In the genomic region with DNA sequence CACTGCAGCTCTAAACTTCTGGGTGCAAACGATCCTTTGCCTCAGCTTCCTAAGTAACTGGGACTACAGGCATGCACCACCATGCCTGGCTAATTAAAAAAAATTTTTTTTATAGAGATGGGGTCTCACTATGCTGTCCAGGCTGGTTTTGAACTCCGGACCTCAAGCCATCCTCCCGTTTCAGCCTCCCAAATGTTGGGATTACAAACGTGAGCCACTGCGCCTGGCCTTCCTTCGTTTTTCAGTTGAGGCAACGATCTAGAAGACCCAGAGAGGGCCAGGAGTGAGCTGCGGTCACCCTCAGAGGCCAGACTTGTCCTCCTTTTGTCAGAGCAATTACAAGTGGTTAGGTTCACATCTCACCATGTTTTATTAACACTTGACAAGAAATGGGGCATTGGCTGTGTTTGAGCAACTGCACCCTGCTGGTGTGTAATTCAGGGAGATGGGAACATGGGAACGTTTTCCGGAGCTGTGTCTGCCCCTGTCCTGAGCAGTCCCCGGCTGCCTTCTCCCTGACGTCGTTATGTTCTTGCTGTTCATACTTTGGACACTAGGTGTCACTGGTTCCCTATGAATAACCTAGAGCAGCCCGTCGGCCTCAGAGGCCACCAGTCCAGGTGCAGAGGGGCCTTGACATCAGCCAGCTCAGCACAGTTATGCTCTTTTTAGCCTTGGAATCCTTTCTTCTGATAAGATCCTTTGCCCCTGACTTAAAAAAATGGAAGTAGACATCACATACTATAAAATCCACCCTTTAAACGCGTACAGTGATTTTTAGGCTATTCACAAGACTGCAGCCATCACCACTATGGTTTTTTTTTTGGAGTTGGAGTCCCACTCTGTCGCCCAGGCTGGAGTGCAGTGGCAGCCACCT, we compare ENCODE assay signal across 8 cellular contexts.
A peak's percentile ranks its signal among the peaks of the same experiment; 100 is the strongest.
DNase-seq lines count a peak whose midpoint lies in the region; ATAC-seq and TF ChIP-seq lines count a peak whose summit lies in the region.

No MANE protein-coding gene starts in this region.

- TF ChIP-seq CTCF in RWPE2 (IDR thresholded peaks at IDR 0.05; ENCODE audit: poor library complexity, severe bottlenecking): peak; percentile 71
- TF ChIP-seq CTCF in gastroesophageal sphincter (IDR thresholded peaks at IDR 0.05): peak; percentile 54 to 85 (median 76)
- TF ChIP-seq CTCF in parathyroid adenoma (IDR thresholded peaks at IDR 0.05): peak; percentile 81

- TF ChIP-seq EP300 in gastroesophageal sphincter (IDR thresholded peaks at IDR 0.05): no peak

- H3K4me1 ChIP-seq in RWPE2 (ENCODE audit: insufficient read depth, poor library complexity, severe bottlenecking): no peaks in the 10 kb centered on the region
- no peaks in the 10 kb centered on the region for H3K4me1 ChIP-seq in gastroesophageal sphincter
- no peaks in the 10 kb centered on the region for H3K4me1 ChIP-seq in parathyroid adenoma

- no peak overlapping the region for H3K9ac ChIP-seq in parathyroid adenoma

- WGBS in gastroesophageal sphincter (ENCODE audit: low coverage in 1 of 2), 2 donors: 32 to 33% methylated on average over 14 to 15 of the region's 18 CpGs

- peak; percentile 96 for ATAC-seq in RWPE2 (ENCODE audit: low read depth)
- peak; percentile 84 for ATAC-seq in gastroesophageal sphincter
- ATAC-seq in HG03457 (IDR thresholded peaks at IDR 0.05; ENCODE audit: unreplicated experiment): no peak

- H2AFZ ChIP-seq in parathyroid adenoma: no peak overlapping the region

- peak; percentile 21 for DNase-seq in GM04503 (ENCODE audit: low read depth)
- peak; percentile 19 for DNase-seq in GOT3 (lab: John Stamatoyannopoulos, UW)
- peak; percentile 82 for DNase-seq in LoVo (ENCODE audit: low spot score)
- no peak for DNase-seq in RWPE2 (ENCODE audit: low spot score)
- DNase-seq in activated effector memory CD4-positive, alpha-beta T cell treated with Interleukin-2 at 50 U/mL for 16 hours: peak; percentile 1

- H3K4me3 ChIP-seq in RWPE2 (ENCODE audit: severe bottlenecking): no peak overlapping the region
- no peak overlapping the region for H3K4me3 ChIP-seq in gastroesophageal sphincter
- no peak overlapping the region for H3K4me3 ChIP-seq in parathyroid adenoma (ENCODE audit: low read depth, low read length)

- no peak for TF ChIP-seq POLR2A in gastroesophageal sphincter (IDR thresholded peaks at IDR 0.05)

- H3K9me3 ChIP-seq in RWPE2 (ENCODE audit: severe bottlenecking) (no peaks in the 10 kb centered on the region), gastroesophageal sphincter (peaks cover 0 to 22% (median 0%) of the 10 kb centered on the region in 3 donors), parathyroid adenoma (ENCODE audit: control insufficient read depth, low read length) (no peaks in the 10 kb centered on the region)

- H3K4me2 ChIP-seq in parathyroid adenoma (ENCODE audit: low read length): no peak overlapping the region

- H3K36me3 ChIP-seq in RWPE2 (ENCODE audit: low read depth) (no peaks in the 10 kb centered on the region), gastroesophageal sphincter (no peaks in the 10 kb centered on the region), parathyroid adenoma (ENCODE audit: control insufficient read depth, insufficient read depth, low read length) (no peaks in the 10 kb centered on the region)

- H3K27ac ChIP-seq in RWPE2 (ENCODE audit: poor library complexity, severe bottlenecking): no peak overlapping the region
- H3K27ac ChIP-seq in gastroesophageal sphincter: no peak overlapping the region
- H3K27ac ChIP-seq in parathyroid adenoma: no peak overlapping the region

- no peaks in the 10 kb centered on the region for H3K79me2 ChIP-seq in parathyroid adenoma

- H3K27me3 ChIP-seq in RWPE2 (ENCODE audit: insufficient read depth, poor library complexity, severe bottlenecking) (no peaks in the 10 kb centered on the region), gastroesophageal sphincter (peaks cover 27% of the 10 kb centered on the region), parathyroid adenoma (ENCODE audit: control insufficient read depth, insufficient read depth, low read length) (no peaks in the 10 kb centered on the region)
